In the genomic region with DNA sequence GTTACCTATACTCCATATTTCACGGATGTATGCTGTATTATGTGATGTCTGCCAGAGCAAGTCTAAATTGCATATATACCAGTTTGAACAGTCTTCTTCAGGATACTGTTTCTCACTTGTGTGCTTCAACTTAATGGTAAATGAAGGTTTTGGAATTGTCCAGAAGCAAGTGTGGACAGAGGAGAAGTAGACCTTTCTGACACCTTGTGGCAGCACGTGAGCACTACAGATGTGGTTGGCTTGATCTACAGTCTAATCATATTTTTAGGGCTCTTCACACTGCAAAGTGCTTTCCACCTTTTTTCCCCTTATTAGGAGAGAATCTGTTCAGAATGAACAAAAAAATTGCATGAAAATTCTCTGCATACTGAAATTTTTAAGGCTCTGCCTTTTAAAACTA, we compare ENCODE assay signal across 8 cellular contexts. TPM values are rescaled to one million over a fixed set of nuclear protein-coding genes. Genes with fewer than 3 reads are reported as not detected.
DNase-seq lines count a peak whose midpoint lies in the region; FAIRE-seq and TF ChIP-seq lines count a peak whose summit lies in the region.

No MANE protein-coding gene starts in this region.

- H3K36me3 ChIP-seq in astrocyte (ENCODE audit: insufficient read depth, low read length) (peaks cover 4% of the 10 kb centered on the region), hepatocyte (replicated peaks; ENCODE audit: insufficient read depth, low read depth) (no peaks in the 10 kb centered on the region)

- peak; percentile 77 for TF ChIP-seq CTCF in astrocyte (IDR thresholded peaks at IDR 0.05; ENCODE audit: insufficient read depth, low read depth, low read length)
- peak; percentile 64 for TF ChIP-seq CTCF in hepatocyte (IDR thresholded peaks at IDR 0.05; ENCODE audit: poor library complexity)

- no peaks in the 10 kb centered on the region for H3K27me3 Mint-ChIP-seq in astrocyte (ENCODE audit: low read depth, unreplicated experiment)

- peaks cover 84% of the 10 kb centered on the region for H4K20me1 ChIP-seq in astrocyte (ENCODE audit: insufficient read depth, low read length)
- H4K20me1 ChIP-seq in hepatocyte (ENCODE audit: insufficient read depth, poor library complexity, severe bottlenecking), result peaks cover 89% of the 10 kb centered on the region

- peaks cover 7% of the 10 kb centered on the region for H3K4me1 Mint-ChIP-seq in astrocyte (ENCODE audit: low read depth, unreplicated experiment)

- H3K4me2 ChIP-seq in astrocyte (ENCODE audit: low read length) (no peak overlapping the region), hepatocyte (no peak overlapping the region)

- peak; percentile 37 for FAIRE-seq in astrocyte (lab: Jason Lieb, UNC)

- H3K36me3 Mint-ChIP-seq in astrocyte (ENCODE audit: low read depth, unreplicated experiment), result peaks cover 9% of the 10 kb centered on the region

- no peak overlapping the region for H3K4me3 Mint-ChIP-seq in astrocyte (ENCODE audit: unreplicated experiment)

- H3K79me2 ChIP-seq in astrocyte (ENCODE audit: insufficient read depth, low read length) (peaks cover 99% of the 10 kb centered on the region), hepatocyte (peaks cover 98% of the 10 kb centered on the region)

- H3K27ac Mint-ChIP-seq in astrocyte (ENCODE audit: unreplicated experiment), result no peak overlapping the region

- H3K27ac ChIP-seq in astrocyte (ENCODE audit: low read depth, low read length) (no peak overlapping the region), hepatocyte (no peak overlapping the region)

- H2AFZ ChIP-seq in astrocyte (ENCODE audit: low read depth, low read length), result no peak overlapping the region
- H2AFZ ChIP-seq in hepatocyte, result no peak overlapping the region

- no peaks in the 10 kb centered on the region for H3K9me3 ChIP-seq in astrocyte (ENCODE audit: insufficient read depth, low read depth, low read length)
- H3K9me3 ChIP-seq in hepatocyte (ENCODE audit: low read depth), result no peaks in the 10 kb centered on the region

- H3K27me3 ChIP-seq in astrocyte (ENCODE audit: insufficient read depth, low read length) (no peaks in the 10 kb centered on the region), hepatocyte (no peaks in the 10 kb centered on the region)

- H3K4me3 ChIP-seq in astrocyte (ENCODE audit: insufficient read depth, low read depth, low read length) (no peak overlapping the region), hepatocyte (no peak overlapping the region)

- DNase-seq in NCI-H2081 (lab: John Stamatoyannopoulos, UW) (peak; percentile 1 to 42), NCI-H2081 treated with DMSO at 0.1 percent for 48 hours (lab: John Stamatoyannopoulos, UW) (no peak), HuH-7.5 (ENCODE audit: low spot score) (peak; percentile 16), SHP77 treated with DMSO at 0.1 percent for 48 hours (lab: John Stamatoyannopoulos, UW) (peak; percentile 12), astrocyte (ENCODE audit: low read depth) (peak; percentile 30), hepatocyte (ENCODE audit: low spot score) (peak; percentile 53), epidermal melanocyte (ENCODE audit: insufficient read length, low spot score) (no peak)
- peak; percentile 55 for DNase-seq in stimulated activated CD4-positive, alpha-beta T cell treated with anti-CD3 and anti-CD28 coated beads, Interleukin-15, amount 100 ng/mL, for 24 hours

- no peaks in the 10 kb centered on the region for H3K9me3 Mint-ChIP-seq in astrocyte (ENCODE audit: unreplicated experiment)

- no peak overlapping the region for H3K9ac ChIP-seq in astrocyte (ENCODE audit: low read length)

- H3K4me1 ChIP-seq in astrocyte (ENCODE audit: insufficient read depth, low read length) (no peaks in the 10 kb centered on the region), hepatocyte (ENCODE audit: insufficient read depth) (no peaks in the 10 kb centered on the region)

- no peaks in the 10 kb centered on the region for H3K9me2 ChIP-seq in hepatocyte (replicated peaks; ENCODE audit: insufficient read depth)

- 80% methylated on average over 2 of the region's 2 CpGs for WGBS in hepatocyte (ENCODE audit: low lambda C conversion rate, missing lambda C conversion rate)

RNA-seq across cellular contexts. Expression of a gene that starts 10.9 kb away (rescaled TPM):
- total RNA-seq in astrocyte, result 27.5 and 29.2 TPM in 2 replicates
- total RNA-seq in hepatocyte, result 32.7 and 33.3 TPM in 2 replicates
- 10.8 and 12.3 TPM in 2 replicates for polyA plus RNA-seq in hepatocyte

RNA-seq across cellular contexts. Expression of a gene that starts 54.3 kb away (rescaled TPM):
- total RNA-seq in astrocyte, result 2.8 and 3.0 TPM in 2 replicates
- 1.9 and 3.5 TPM in 2 replicates for total RNA-seq in hepatocyte
- polyA plus RNA-seq in hepatocyte, result 1.1 and 2.0 TPM in 2 replicates

Comparison
In these comparisons a context has a peak if more than half of its experiments do, and no peak if none do; other contexts are left out.
1. DNase-seq: peak in NCI-H2081 (2 of 2), HuH-7.5 (single experiment), SHP77 treated with DMSO at 0.1 percent for 48 hours (single experiment), astrocyte (single experiment), hepatocyte (single experiment) and stimulated activated CD4-positive, alpha-beta T cell treated with anti-CD3 and anti-CD28 coated beads, Interleukin-15, amount 100 ng/mL, for 24 hours (single experiment); none in NCI-H2081 treated with DMSO at 0.1 percent for 48 hours (single experiment) and epidermal melanocyte (single experiment).